ENCODE assay signal across 9 cellular contexts in the genomic region with DNA sequence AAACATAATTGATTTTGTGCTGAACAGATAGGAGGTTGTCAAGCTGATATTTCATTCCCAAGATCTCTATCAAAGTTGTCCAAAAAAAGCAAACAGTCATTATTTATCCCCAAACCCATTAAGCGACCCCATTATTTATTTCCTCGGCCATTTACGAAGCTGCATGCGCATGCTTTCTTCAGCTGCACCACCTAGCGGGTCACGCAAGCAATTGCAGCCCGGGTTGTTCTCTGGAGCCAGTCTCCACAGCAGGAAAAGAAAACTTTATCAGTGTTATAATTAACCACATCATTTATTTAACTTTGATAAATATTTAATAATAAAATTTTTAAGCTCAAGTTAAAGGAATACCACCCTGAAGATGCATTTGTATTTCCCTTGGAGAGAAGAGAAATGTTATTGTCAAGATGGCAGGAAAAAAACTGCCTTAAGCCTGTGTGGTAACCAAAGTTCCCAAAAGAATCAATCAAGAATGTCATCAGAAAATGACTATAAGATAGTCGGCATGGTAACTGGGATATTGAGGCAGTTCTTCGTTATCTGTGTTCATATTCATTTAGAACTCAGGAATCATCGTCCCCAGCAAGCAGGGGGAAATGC.
DNase-seq lines count a peak whose midpoint lies in the region; ATAC-seq and TF ChIP-seq lines count a peak whose summit lies in the region.
"Had no signal": no experiment of that assay in that cellular context is flagged by ENCODE, and none has a peak within 500 bp of the region (broad histone marks: within the 10 kb centered on the region; RNA-seq: fewer than 3 reads in every experiment).

No MANE protein-coding gene starts in this region.

- H3F3A ChIP-seq in GM23338 (replicated peaks; ENCODE audit: low read depth) (no peaks in the 10 kb centered on the region), Loucy (ENCODE audit: low read depth) (no peaks in the 10 kb centered on the region)

- H2AFZ ChIP-seq in GM23338 (peak overlapping the region; percentile 1; the same call in 1 of the 2 replicates), Loucy (ENCODE audit: low read length) (peak overlapping the region; percentile 95)

- WGBS in right lobe of liver (ENCODE audit: insufficient coverage, low coverage, low lambda C conversion rate, missing lambda C conversion rate) = 6% methylated on average over 10 of the region's 10 CpGs

- H3K36me3 Mint-ChIP-seq in GM23338 (ENCODE audit: low read depth) (no peaks in the 10 kb centered on the region), chondrocyte (ENCODE audit: low read depth) (no peaks in the 10 kb centered on the region)

- H3K4me2 ChIP-seq in GM23338 = no peak overlapping the region
- H3K4me2 ChIP-seq in Loucy (ENCODE audit: low read depth, low read length, poor library complexity, severe bottlenecking) = peak overlapping the region; percentile 84

- H3K4me1 ChIP-seq in GM23338 (ENCODE audit: insufficient read depth) = peaks cover 6% of the 10 kb centered on the region; the same call in 1 of the 2 replicates
- H3K4me1 ChIP-seq in Loucy (ENCODE audit: insufficient read depth, low read length, poor library complexity, severe bottlenecking) = peaks cover 13% of the 10 kb centered on the region
- H3K4me1 ChIP-seq in right lobe of liver = peaks cover 0 to 4% (median 0%) of the 10 kb centered on the region in 4 donors

- H3K79me2 ChIP-seq in GM23338 (replicated peaks; ENCODE audit: insufficient read depth) = no peaks in the 10 kb centered on the region
- H3K79me2 ChIP-seq in Loucy (ENCODE audit: insufficient read depth, low read length) = no peaks in the 10 kb centered on the region

- H3K4me3 Mint-ChIP-seq in GM23338 = no peak overlapping the region
- peak overlapping the region; percentile 28 for H3K4me3 Mint-ChIP-seq in chondrocyte (ENCODE audit: unreplicated experiment)

- no peak overlapping the region for H3K27ac ChIP-seq in GM23338 (ENCODE audit: low read depth)
- H3K27ac ChIP-seq in right lobe of liver = no peak overlapping the region
- H3K27ac ChIP-seq: neutrophil had no signal

- intact Hi-C loops in right lobe of liver (cut with DNase I) = loop anchor here in 1 of 2 donors (10.0 kb wide), 1 partner anchor 1078 kb away; no protein-coding TSS in a partner anchor

- H3K27ac Mint-ChIP-seq in GM23338 (no peak overlapping the region), chondrocyte (ENCODE audit: unreplicated experiment) (no peak overlapping the region)

- no peaks in the 10 kb centered on the region for H3K36me3 ChIP-seq in GM23338 (ENCODE audit: insufficient read depth)
- no peaks in the 10 kb centered on the region for H3K36me3 ChIP-seq in Loucy (ENCODE audit: insufficient read depth, low read length)
- H3K36me3 ChIP-seq in right lobe of liver = no peaks in the 10 kb centered on the region
- H3K36me3 ChIP-seq: neutrophil had no signal

- H4K20me1 ChIP-seq in GM23338 (replicated peaks; ENCODE audit: insufficient read depth) = no peaks in the 10 kb centered on the region
- no peaks in the 10 kb centered on the region for H4K20me1 ChIP-seq in Loucy (ENCODE audit: insufficient read depth, low read length, poor library complexity, severe bottlenecking)

- no peaks in the 10 kb centered on the region; the same call in 1 of the 2 replicates for H3K9me2 ChIP-seq in GM23338 (ENCODE audit: insufficient read depth)
- H3K9me2 ChIP-seq in Loucy (replicated peaks; ENCODE audit: low read depth, low read length) = no peaks in the 10 kb centered on the region

- peaks cover 2% of the 10 kb centered on the region for H3K27me3 Mint-ChIP-seq in GM23338 (ENCODE audit: insufficient read depth, low read depth, poor library complexity)
- H3K27me3 Mint-ChIP-seq in chondrocyte (ENCODE audit: low read depth) = peaks cover 18% of the 10 kb centered on the region

- DNase-seq in NCI-H2227 (lab: John Stamatoyannopoulos, UW; ENCODE audit: unreplicated experiment) = peak; percentile 9
- no peak for DNase-seq in NCI-H2227 treated with DMSO at 0.1 percent for 48 hours (lab: John Stamatoyannopoulos, UW)
- peak; percentile 78 for DNase-seq in GM23338 (ENCODE audit: low spot score)
- peak; percentile 31 for DNase-seq in UCSD-AML1 (lab: John Stamatoyannopoulos, UW; ENCODE audit: unreplicated experiment)
- DNase-seq in chondrocyte (ENCODE audit: low spot score) = no peak
- DNase-seq in right lobe of liver = peak in 2 of 3 donors; percentile 40 to 67
- DNase-seq in stimulated activated CD8-positive, alpha-beta memory T cell treated with anti-CD3 and anti-CD28 coated beads, Interleukin-4, amount 100 ng/mL, for 24 hours (ENCODE audit: low read depth) = peak; percentile 13

- ATAC-seq in GM23338 (peak; percentile 72), right lobe of liver (peak; percentile 74 to 86 (median 80))

- peak overlapping the region; percentile 68 for H3K9ac ChIP-seq in Loucy (ENCODE audit: low read depth, low read length, poor library complexity, severe bottlenecking)

- TF ChIP-seq CTCF in GM23338 (conservative IDR thresholded peaks at IDR 0.05; ENCODE audit: low read depth in 2 of 2) = peak; percentile 82 to 94
- TF ChIP-seq CTCF in Loucy (conservative IDR thresholded peaks at IDR 0.05; ENCODE audit: low read length) = peak; percentile 97
- peak; percentile 98 for TF ChIP-seq CTCF in chondrocyte (IDR thresholded peaks at IDR 0.05)
- peak; percentile 69 to 94 (median 92) for TF ChIP-seq CTCF in right lobe of liver (IDR thresholded peaks at IDR 0.05)

- H3K4me3 ChIP-seq in GM23338 (no peak overlapping the region), Loucy (ENCODE audit: low read length, poor library complexity, severe bottlenecking) (peak overlapping the region; percentile 68), right lobe of liver (peak overlapping the region in 1 of 3 donors; percentile 2)

- peaks cover 16% of the 10 kb centered on the region for H3K4me1 Mint-ChIP-seq in GM23338
- H3K4me1 Mint-ChIP-seq in chondrocyte (ENCODE audit: low read depth) = peaks cover 3% of the 10 kb centered on the region

- TF ChIP-seq POLR2A in right lobe of liver (IDR thresholded peaks at IDR 0.05) = no peak

- no peaks in the 10 kb centered on the region for H3K27me3 ChIP-seq in GM23338 (ENCODE audit: insufficient read depth)
- H3K27me3 ChIP-seq in Loucy (ENCODE audit: insufficient read depth, low read length, poor library complexity, severe bottlenecking) = no peaks in the 10 kb centered on the region
- H3K27me3 ChIP-seq in right lobe of liver = no peaks in the 10 kb centered on the region
- H3K27me3 ChIP-seq: neutrophil had no signal

- H3K9me3 ChIP-seq in Loucy (ENCODE audit: insufficient read depth, low read depth, low read length) (no peaks in the 10 kb centered on the region), right lobe of liver (no peaks in the 10 kb centered on the region)
- H3K9me3 ChIP-seq: neutrophil had no signal

- H3K9me3 Mint-ChIP-seq in GM23338 (no peaks in the 10 kb centered on the region), chondrocyte (ENCODE audit: low read depth) (no peaks in the 10 kb centered on the region)

TF ChIP-seq in GM23338, 12 proteins besides CTCF, POLR2A, EP300 and RAD21:
- no peak for TF ChIP-seq ZNF331 (CRISPR knock-in tag; IDR thresholded peaks at IDR 0.05; ENCODE audit: low read depth)
- TF ChIP-seq, protein P1, sequence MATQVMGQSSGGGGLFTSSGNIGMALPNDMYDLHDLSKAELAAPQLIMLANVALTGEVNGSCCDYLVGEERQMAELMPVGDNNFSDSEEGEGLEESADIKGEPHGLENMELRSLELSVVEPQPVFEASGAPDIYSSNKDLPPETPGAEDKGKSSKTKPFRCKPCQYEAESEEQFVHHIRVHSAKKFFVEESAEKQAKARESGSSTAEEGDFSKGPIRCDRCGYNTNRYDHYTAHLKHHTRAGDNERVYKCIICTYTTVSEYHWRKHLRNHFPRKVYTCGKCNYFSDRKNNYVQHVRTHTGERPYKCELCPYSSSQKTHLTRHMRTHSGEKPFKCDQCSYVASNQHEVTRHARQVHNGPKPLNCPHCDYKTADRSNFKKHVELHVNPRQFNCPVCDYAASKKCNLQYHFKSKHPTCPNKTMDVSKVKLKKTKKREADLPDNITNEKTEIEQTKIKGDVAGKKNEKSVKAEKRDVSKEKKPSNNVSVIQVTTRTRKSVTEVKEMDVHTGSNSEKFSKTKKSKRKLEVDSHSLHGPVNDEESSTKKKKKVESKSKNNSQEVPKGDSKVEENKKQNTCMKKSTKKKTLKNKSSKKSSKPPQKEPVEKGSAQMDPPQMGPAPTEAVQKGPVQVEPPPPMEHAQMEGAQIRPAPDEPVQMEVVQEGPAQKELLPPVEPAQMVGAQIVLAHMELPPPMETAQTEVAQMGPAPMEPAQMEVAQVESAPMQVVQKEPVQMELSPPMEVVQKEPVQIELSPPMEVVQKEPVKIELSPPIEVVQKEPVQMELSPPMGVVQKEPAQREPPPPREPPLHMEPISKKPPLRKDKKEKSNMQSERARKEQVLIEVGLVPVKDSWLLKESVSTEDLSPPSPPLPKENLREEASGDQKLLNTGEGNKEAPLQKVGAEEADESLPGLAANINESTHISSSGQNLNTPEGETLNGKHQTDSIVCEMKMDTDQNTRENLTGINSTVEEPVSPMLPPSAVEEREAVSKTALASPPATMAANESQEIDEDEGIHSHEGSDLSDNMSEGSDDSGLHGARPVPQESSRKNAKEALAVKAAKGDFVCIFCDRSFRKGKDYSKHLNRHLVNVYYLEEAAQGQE (IDR thresholded peaks at IDR 0.05; ENCODE audit: unreplicated experiment) = no peak
- no peak for TF ChIP-seq POLR2AphosphoS5 (IDR thresholded peaks at IDR 0.05; ENCODE audit: low read depth)
TF ChIP-seq in GM23338: peak in this region for 0.

Comparison
In these comparisons a context has a peak if more than half of its experiments do, and no peak if none do; other contexts are left out.
1. DNase-seq: peak in NCI-H2227 (single experiment), GM23338 (single experiment), UCSD-AML1 (single experiment), right lobe of liver (2 of 3) and stimulated activated CD8-positive, alpha-beta memory T cell treated with anti-CD3 and anti-CD28 coated beads, Interleukin-4, amount 100 ng/mL, for 24 hours (single experiment); none in NCI-H2227 treated with DMSO at 0.1 percent for 48 hours (single experiment) and chondrocyte (single experiment).
2. Peak in every context shown above with its lines, with median percentiles within 50 percentile points of each other: CTCF ChIP-seq.